Comparison of ENCODE assay signal across 12 cellular contexts in the genomic region with DNA sequence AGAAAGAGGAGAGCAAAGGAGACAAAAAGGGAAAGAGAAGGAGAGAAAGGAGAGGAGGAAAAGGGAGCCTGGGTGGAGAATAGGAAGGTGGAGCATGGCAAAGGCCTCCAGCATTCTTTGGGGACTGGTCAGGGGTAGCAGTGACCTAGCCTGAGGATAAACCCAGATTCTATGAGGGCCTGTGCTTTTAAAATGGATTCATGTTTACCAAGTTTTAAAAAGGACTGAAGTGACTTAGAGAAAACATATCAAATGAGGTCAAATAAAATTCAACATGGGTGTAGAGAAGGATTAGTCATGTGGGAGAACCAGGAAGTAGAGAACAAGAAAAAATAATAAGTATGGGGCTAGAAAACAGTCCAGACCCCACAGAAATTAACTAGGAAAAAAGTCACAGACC. TPM values are rescaled to one million over a fixed set of nuclear protein-coding genes. Genes with fewer than 3 reads are reported as not detected.
A peak's percentile ranks its signal among the peaks of the same experiment; 100 is the strongest.
DNase-seq lines count a peak whose midpoint lies in the region; FAIRE-seq and TF ChIP-seq lines count a peak whose summit lies in the region.
"Had no signal": no experiment of that assay in that cellular context is flagged by ENCODE, and none has a peak within 500 bp of the region (broad histone marks: within the 10 kb centered on the region; RNA-seq: fewer than 3 reads in every experiment).

No MANE protein-coding gene starts in this region.

- no peak for FAIRE-seq in GM12891 (lab: Jason Lieb, UNC)

- H3K4me1 Mint-ChIP-seq in HFFc6 (ENCODE audit: low read depth) (no peaks in the 10 kb centered on the region; the same call in 1 of the 2 replicates), chondrocyte (ENCODE audit: low read depth) (peaks cover 31% of the 10 kb centered on the region)

- no peak for TF ChIP-seq POLR2A in GM12891 (IDR thresholded peaks at IDR 0.05; ENCODE audit: low read depth, low read length)

- H3K27ac Mint-ChIP-seq in HFFc6 (peak overlapping the region; percentile 91), chondrocyte (ENCODE audit: unreplicated experiment) (peak overlapping the region; percentile 99)
- H3K27ac Mint-ChIP-seq: T-cell had no signal

- peak; percentile 45 for DNase-seq in HFFc6
- no peak for DNase-seq in chondrocyte (ENCODE audit: low spot score)
- no peak for DNase-seq in GM12891 (ENCODE audit: insufficient read length, low spot score)
- no peak for DNase-seq in HUDEP-2 (lab: John Stamatoyannopoulos, UW; ENCODE audit: unreplicated experiment in 76 of 76)
- DNase-seq in SHP77 (lab: John Stamatoyannopoulos, UW) = no peak
- no peak for DNase-seq in HuH-7 (ENCODE audit: low spot score)
- DNase-seq: stimulated activated CD4-positive, alpha-beta T cell treated with anti-CD3 and anti-CD28 coated beads, Interleukin-2, amount 100 ng/mL, for 48 hours; T-cell had no signal

- peaks cover 27% of the 10 kb centered on the region for H3K36me3 ChIP-seq in BLaER1
- no peaks in the 10 kb centered on the region for H3K36me3 ChIP-seq in rectal smooth muscle tissue (ENCODE audit: control insufficient read depth, insufficient read depth, low read length)

- H3K4me2 ChIP-seq in BLaER1 = peak overlapping the region; percentile 63

- peak overlapping the region; percentile 72 for H3K4me3 Mint-ChIP-seq in HFFc6
- peak overlapping the region; percentile 19 for H3K4me3 Mint-ChIP-seq in chondrocyte (ENCODE audit: unreplicated experiment)
- H3K4me3 Mint-ChIP-seq: brain, CD14-positive monocyte, T-cell had no signal

- peaks cover 4% of the 10 kb centered on the region; the same call in 1 of the 2 replicates for H3K27me3 Mint-ChIP-seq in HFFc6 (ENCODE audit: insufficient read depth)
- no peaks in the 10 kb centered on the region for H3K27me3 Mint-ChIP-seq in chondrocyte (ENCODE audit: low read depth)
- H3K27me3 Mint-ChIP-seq: T-cell had no signal

- H3K9me3 Mint-ChIP-seq in HFFc6 (peaks cover 9% of the 10 kb centered on the region; the same call in 1 of the 2 replicates), chondrocyte (ENCODE audit: low read depth) (no peaks in the 10 kb centered on the region)

- peaks cover 70% of the 10 kb centered on the region for H3K36me3 Mint-ChIP-seq in HFFc6 (ENCODE audit: low read depth)
- H3K36me3 Mint-ChIP-seq in chondrocyte (ENCODE audit: low read depth) = peaks cover 23% of the 10 kb centered on the region

- H3K4me1 ChIP-seq in BLaER1 (peaks cover 24% of the 10 kb centered on the region), rectal smooth muscle tissue (ENCODE audit: control insufficient read depth, insufficient read depth, low read length) (peaks cover 44% of the 10 kb centered on the region)

- peaks cover 27% of the 10 kb centered on the region for H3K9me3 ChIP-seq in BLaER1

- H4K20me1 ChIP-seq in BLaER1 = no peaks in the 10 kb centered on the region

- H3K27me3 ChIP-seq in BLaER1 (no peaks in the 10 kb centered on the region), rectal smooth muscle tissue (ENCODE audit: control insufficient read depth, insufficient read depth, low read length) (no peaks in the 10 kb centered on the region)

- no peak for TF ChIP-seq CTCF in HFFc6 (IDR thresholded peaks at IDR 0.05)
- no peak for TF ChIP-seq CTCF in chondrocyte (IDR thresholded peaks at IDR 0.05)

- H3K27ac ChIP-seq in BLaER1 (peak overlapping the region; percentile 34), rectal smooth muscle tissue (ENCODE audit: low read depth, low read length) (peak overlapping the region; percentile 30)

- H3K4me3 ChIP-seq in BLaER1 (no peak overlapping the region), rectal smooth muscle tissue (ENCODE audit: low read length) (no peak overlapping the region)

- H3K9ac ChIP-seq in BLaER1 = no peak overlapping the region
- no peak overlapping the region for H3K9ac ChIP-seq in rectal smooth muscle tissue (ENCODE audit: low read length)

TF ChIP-seq in GM12891, 5 proteins besides CTCF, POLR2A, EP300 and RAD21:
- TF ChIP-seq TAF1 (IDR thresholded peaks at IDR 0.05; ENCODE audit: low read depth, low read length) (no peak), POU2F2 (IDR thresholded peaks at IDR 0.05; ENCODE audit: low read depth, low read length) (no peak), SPI1 (IDR thresholded peaks at IDR 0.05; ENCODE audit: low read depth, low read length) (no peak), PAX5 (IDR thresholded peaks at IDR 0.05; ENCODE audit: insufficient read depth, low read length, severe bottlenecking) (no peak), POLR2AphosphoS5 (IDR thresholded peaks at IDR 0.05; ENCODE audit: low read depth, low read length) (no peak)
TF ChIP-seq in GM12891: peak in this region for 0.

RNA-seq across cellular contexts. Expression of a gene that starts 20.7 kb away (rescaled TPM):
- total RNA-seq in HFFc6 (2021; fragmentation: NEBNext Ultra II Directional; extraction: Animal tissue kit (Norgen Biotek cat#: 25700)) = 100 to 1,000 TPM; 112 to 139 (median 123) TPM
- total RNA-seq in chondrocyte = 217 to 294 TPM (median 223 TPM) in 3 replicates
- polyA plus RNA-seq in GM12891 (2012; ENCODE audit: low read depth, missing spikeins) = 10.9 TPM
